ENCODE assay signal across 8 cellular contexts in genomic region chr2:216014006-216014405, GRCh38. TPM values are rescaled to one million over a fixed set of nuclear protein-coding genes. Genes with fewer than 3 reads are reported as not detected.
DNase-seq lines count a peak whose midpoint lies in the region; ATAC-seq, FAIRE-seq and TF ChIP-seq lines count a peak whose summit lies in the region.
"Had no signal": no experiment of that assay in that cellular context is flagged by ENCODE, and none has a peak within 500 bp of the region (broad histone marks: within the 10 kb centered on the region; RNA-seq: fewer than 3 reads in every experiment).

No MANE protein-coding gene starts in this region.

- peaks cover 39 to 51% of the 10 kb centered on the region in 2 donors for H3K4me1 Mint-ChIP-seq in effector memory CD8-positive, alpha-beta T cell (ENCODE audit: low read depth in 2 of 2)

- in situ Hi-C loops in GM23248 (cut with MboI) (no loop called here), HAP-1 (cut with MboI; ENCODE audit: low sequenced_read_pairs) (no loop called here)

- H2AFZ ChIP-seq in GM23248: no peak overlapping the region
- H2AFZ ChIP-seq in OCI-LY3 (ENCODE audit: low read depth, low read length): no peak overlapping the region
- H2AFZ ChIP-seq in osteoblast (ENCODE audit: low read length): no peak overlapping the region

- H3K4me3 ChIP-seq in GM23248: 0 out of 2 replicates have a peak overlapping the region, but pooled peaks have one; percentile 84
- peak overlapping the region; percentile 98 for H3K4me3 ChIP-seq in OCI-LY3 (ENCODE audit: low read length)
- no peak overlapping the region for H3K4me3 ChIP-seq in osteoblast (ENCODE audit: insufficient read depth, low read length)
- no peak overlapping the region for H3K4me3 ChIP-seq in HAP-1
- no peak overlapping the region for H3K4me3 ChIP-seq in small intestine (ENCODE audit: low read depth in 1 of 2, low read length in 2 of 2)

- H3K4me3 Mint-ChIP-seq in effector memory CD8-positive, alpha-beta T cell: peak overlapping the region; percentile 16 to 89

- H3K27ac ChIP-seq in GM23248 (no peak overlapping the region), OCI-LY3 (ENCODE audit: low read length) (peak overlapping the region; percentile 85), osteoblast (ENCODE audit: low read depth, low read length) (no peak overlapping the region), small intestine (ENCODE audit: low read depth in 1 of 2, low read length in 1 of 2) (no peak overlapping the region)

- H3K36me3 Mint-ChIP-seq in effector memory CD8-positive, alpha-beta T cell (ENCODE audit: insufficient read depth): peaks cover 2% of the 10 kb centered on the region

- TF ChIP-seq CTCF in OCI-LY3 (IDR thresholded peaks at IDR 0.05; ENCODE audit: low read depth, low read length) (no peak), osteoblast (IDR thresholded peaks at IDR 0.05; ENCODE audit: extremely low read depth, low read depth, low read length) (no peak)

- no peak for DNase-seq in GM23248
- no peak for DNase-seq in effector memory CD8-positive, alpha-beta T cell
- peak; percentile 42 for DNase-seq in osteoblast (ENCODE audit: insufficient read length, low spot score, missing footprints)
- no peak for DNase-seq in HAP-1 (ENCODE audit: low spot score in 2 of 2)
- DNase-seq in small intestine: no peak

- H3K9me3 Mint-ChIP-seq in effector memory CD8-positive, alpha-beta T cell: no peaks in the 10 kb centered on the region

- H3K4me2 ChIP-seq in GM23248 (ENCODE audit: unreplicated experiment) (no peak overlapping the region), OCI-LY3 (ENCODE audit: low read length) (peak overlapping the region; percentile 57), osteoblast (ENCODE audit: insufficient read depth, low read length) (peak overlapping the region; percentile 92)

- peaks cover 16% of the 10 kb centered on the region for H3F3A ChIP-seq in GM23248 (ENCODE audit: insufficient read depth)

- H3K27me3 ChIP-seq in GM23248 (replicated peaks; ENCODE audit: insufficient read depth): no peaks in the 10 kb centered on the region
- H3K27me3 ChIP-seq in OCI-LY3 (ENCODE audit: low read depth, low read length): no peaks in the 10 kb centered on the region
- H3K27me3 ChIP-seq in osteoblast (ENCODE audit: insufficient read depth, low read length): no peaks in the 10 kb centered on the region
- no peaks in the 10 kb centered on the region for H3K27me3 ChIP-seq in HAP-1 (ENCODE audit: low read depth)
- no peaks in the 10 kb centered on the region for H3K27me3 ChIP-seq in small intestine (ENCODE audit: control insufficient read depth in 2 of 2, insufficient read depth in 2 of 2, low read length in 2 of 2)

- peak overlapping the region; percentile 64; the same call in 1 of the 2 replicates for H3K9ac ChIP-seq in GM23248
- peak overlapping the region; percentile 29; the same call in 1 of the 2 replicates for H3K9ac ChIP-seq in OCI-LY3 (ENCODE audit: low read length)

- no peak for ATAC-seq in effector memory CD8-positive, alpha-beta T cell (replicated peaks)
- ATAC-seq in GM19328 (IDR thresholded peaks at IDR 0.05; ENCODE audit: unreplicated experiment): no peak

- H3K79me2 ChIP-seq in GM23248 (ENCODE audit: insufficient read depth) (no peaks in the 10 kb centered on the region), OCI-LY3 (ENCODE audit: low read length) (peaks cover 61% of the 10 kb centered on the region), osteoblast (ENCODE audit: insufficient read depth, low read length) (no peaks in the 10 kb centered on the region)

- H3K27me3 Mint-ChIP-seq in effector memory CD8-positive, alpha-beta T cell: no peaks in the 10 kb centered on the region

- peak overlapping the region in 1 of 2 donors; percentile 90 for H3K27ac Mint-ChIP-seq in effector memory CD8-positive, alpha-beta T cell

- no peaks in the 10 kb centered on the region for H3K9me2 ChIP-seq in GM23248 (ENCODE audit: insufficient read depth)

- H3K9me3 ChIP-seq in GM23248 (ENCODE audit: low read depth): no peaks in the 10 kb centered on the region
- no peaks in the 10 kb centered on the region for H3K9me3 ChIP-seq in OCI-LY3 (ENCODE audit: insufficient read depth, low read length)
- no peaks in the 10 kb centered on the region for H3K9me3 ChIP-seq in osteoblast (ENCODE audit: low read depth, low read length)
- no peaks in the 10 kb centered on the region for H3K9me3 ChIP-seq in HAP-1
- no peaks in the 10 kb centered on the region for H3K9me3 ChIP-seq in small intestine (ENCODE audit: control insufficient read depth, low read depth)

- no peak for FAIRE-seq in small intestine (lab: Jason Lieb, UNC)
- FAIRE-seq: HTR-8/SVneo had no signal

- WGBS in GM23248 (ENCODE audit: low coverage in 1 of 2, low lambda C conversion rate in 2 of 2, missing lambda C conversion rate in 2 of 2), 2 experiments: 90 to 92% methylated on average over 8 of the region's 8 CpGs
- 88 to 95% (median 91%) methylated on average over 8 of the region's 8 CpGs for WGBS in small intestine, 3 donors

- no peaks in the 10 kb centered on the region for H4K20me1 ChIP-seq in GM23248 (ENCODE audit: insufficient read depth)
- peaks cover 14% of the 10 kb centered on the region for H4K20me1 ChIP-seq in OCI-LY3 (ENCODE audit: insufficient read depth, low read length)
- no peaks in the 10 kb centered on the region for H4K20me1 ChIP-seq in osteoblast (ENCODE audit: insufficient read depth, low read length)

- H3K36me3 ChIP-seq in GM23248 (ENCODE audit: low read depth) (no peaks in the 10 kb centered on the region), OCI-LY3 (replicated peaks; ENCODE audit: low read depth, low read length) (peaks cover 12% of the 10 kb centered on the region), osteoblast (ENCODE audit: insufficient read depth, low read length) (no peaks in the 10 kb centered on the region), HAP-1 (replicated peaks) (no peaks in the 10 kb centered on the region), small intestine (ENCODE audit: control insufficient read depth in 2 of 2, insufficient read depth in 2 of 2, low read length in 2 of 2) (no peaks in the 10 kb centered on the region)

- 0 out of 2 replicates have a peak, but pooled peaks cover 6% of the 10 kb centered on the region for H3K4me1 ChIP-seq in GM23248 (ENCODE audit: insufficient read depth)
- H3K4me1 ChIP-seq in OCI-LY3 (ENCODE audit: low read length): peaks cover 67% of the 10 kb centered on the region
- peaks cover 10% of the 10 kb centered on the region for H3K4me1 ChIP-seq in osteoblast (ENCODE audit: insufficient read depth, low read length)
- H3K4me1 ChIP-seq in HAP-1: peaks cover 14% of the 10 kb centered on the region
- no peaks in the 10 kb centered on the region for H3K4me1 ChIP-seq in small intestine (ENCODE audit: control insufficient read depth in 2 of 2, insufficient read depth in 1 of 2, low read depth in 1 of 2, low read length in 1 of 2)

RNA-seq across cellular contexts. Expression of gene MREG, which starts 0.7 kb away (rescaled TPM):
- total RNA-seq in GM23248 (2014; rRNA removed; shearing (Covaris generic)): 0.89 and 3.1 TPM in 2 replicates
- polyA plus RNA-seq in GM23248 (2016; fragmentation: Nextera tagmentation; extraction: Ambion mirVana) (1.8 and 2.5 TPM in 2 replicates), small intestine (1 to 10 TPM; 1.9 to 6.9 (median 2.8) TPM)
- total RNA-seq in osteoblast: 1.1 and 1.8 TPM in 2 replicates

Comparison
In these comparisons a context has a peak if more than half of its experiments do, and no peak if none do; other contexts are left out.
1. H3K4me3 ChIP-seq: peak in GM23248 (single experiment) and OCI-LY3 (single experiment); none in osteoblast (single experiment), HAP-1 (single experiment) and small intestine (0 of 2).